In the genomic region with DNA sequence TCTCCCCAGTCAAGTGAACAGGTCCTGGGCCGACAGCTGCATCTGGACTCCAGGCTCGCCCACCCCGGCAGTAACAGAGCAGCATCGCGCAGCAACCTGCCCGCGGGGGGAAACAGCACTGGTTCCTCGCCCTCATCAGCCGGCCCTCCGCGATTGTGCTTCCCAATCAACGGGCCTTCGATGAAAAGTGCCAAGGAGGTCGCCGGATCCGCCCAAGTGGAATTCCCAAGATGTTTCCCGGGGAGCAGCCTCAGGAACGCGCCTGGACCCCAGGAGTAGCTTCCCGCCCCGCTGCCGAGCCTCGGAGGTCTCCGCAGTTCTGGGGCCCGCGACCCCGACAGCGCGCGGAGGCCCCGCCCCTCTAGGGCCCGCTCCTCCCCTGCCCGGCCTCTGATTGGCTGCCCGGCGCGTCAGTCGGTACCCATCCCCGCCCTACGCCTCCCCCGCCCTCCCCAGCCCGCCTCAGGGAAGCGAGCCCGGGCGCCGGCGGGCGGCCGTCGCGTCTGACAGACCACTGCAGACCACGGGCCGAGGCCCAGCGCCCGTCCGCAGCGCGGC, we compare ENCODE assay signal across 1 cellular context.
A peak's percentile ranks its signal among the peaks of the same experiment; 100 is the strongest.
TF ChIP-seq lines count a peak whose summit lies in the region.

A gene (plus strand): TSS at position 460 of the 558 bp plus-strand sequence. CDS start 103 bp downstream, outside the sequence.

TF ChIP-seq in HEK293, 187 proteins besides CTCF, POLR2A, EP300 and RAD21 (continued from another document and continues in another):
- TF ChIP-seq, protein P1, sequence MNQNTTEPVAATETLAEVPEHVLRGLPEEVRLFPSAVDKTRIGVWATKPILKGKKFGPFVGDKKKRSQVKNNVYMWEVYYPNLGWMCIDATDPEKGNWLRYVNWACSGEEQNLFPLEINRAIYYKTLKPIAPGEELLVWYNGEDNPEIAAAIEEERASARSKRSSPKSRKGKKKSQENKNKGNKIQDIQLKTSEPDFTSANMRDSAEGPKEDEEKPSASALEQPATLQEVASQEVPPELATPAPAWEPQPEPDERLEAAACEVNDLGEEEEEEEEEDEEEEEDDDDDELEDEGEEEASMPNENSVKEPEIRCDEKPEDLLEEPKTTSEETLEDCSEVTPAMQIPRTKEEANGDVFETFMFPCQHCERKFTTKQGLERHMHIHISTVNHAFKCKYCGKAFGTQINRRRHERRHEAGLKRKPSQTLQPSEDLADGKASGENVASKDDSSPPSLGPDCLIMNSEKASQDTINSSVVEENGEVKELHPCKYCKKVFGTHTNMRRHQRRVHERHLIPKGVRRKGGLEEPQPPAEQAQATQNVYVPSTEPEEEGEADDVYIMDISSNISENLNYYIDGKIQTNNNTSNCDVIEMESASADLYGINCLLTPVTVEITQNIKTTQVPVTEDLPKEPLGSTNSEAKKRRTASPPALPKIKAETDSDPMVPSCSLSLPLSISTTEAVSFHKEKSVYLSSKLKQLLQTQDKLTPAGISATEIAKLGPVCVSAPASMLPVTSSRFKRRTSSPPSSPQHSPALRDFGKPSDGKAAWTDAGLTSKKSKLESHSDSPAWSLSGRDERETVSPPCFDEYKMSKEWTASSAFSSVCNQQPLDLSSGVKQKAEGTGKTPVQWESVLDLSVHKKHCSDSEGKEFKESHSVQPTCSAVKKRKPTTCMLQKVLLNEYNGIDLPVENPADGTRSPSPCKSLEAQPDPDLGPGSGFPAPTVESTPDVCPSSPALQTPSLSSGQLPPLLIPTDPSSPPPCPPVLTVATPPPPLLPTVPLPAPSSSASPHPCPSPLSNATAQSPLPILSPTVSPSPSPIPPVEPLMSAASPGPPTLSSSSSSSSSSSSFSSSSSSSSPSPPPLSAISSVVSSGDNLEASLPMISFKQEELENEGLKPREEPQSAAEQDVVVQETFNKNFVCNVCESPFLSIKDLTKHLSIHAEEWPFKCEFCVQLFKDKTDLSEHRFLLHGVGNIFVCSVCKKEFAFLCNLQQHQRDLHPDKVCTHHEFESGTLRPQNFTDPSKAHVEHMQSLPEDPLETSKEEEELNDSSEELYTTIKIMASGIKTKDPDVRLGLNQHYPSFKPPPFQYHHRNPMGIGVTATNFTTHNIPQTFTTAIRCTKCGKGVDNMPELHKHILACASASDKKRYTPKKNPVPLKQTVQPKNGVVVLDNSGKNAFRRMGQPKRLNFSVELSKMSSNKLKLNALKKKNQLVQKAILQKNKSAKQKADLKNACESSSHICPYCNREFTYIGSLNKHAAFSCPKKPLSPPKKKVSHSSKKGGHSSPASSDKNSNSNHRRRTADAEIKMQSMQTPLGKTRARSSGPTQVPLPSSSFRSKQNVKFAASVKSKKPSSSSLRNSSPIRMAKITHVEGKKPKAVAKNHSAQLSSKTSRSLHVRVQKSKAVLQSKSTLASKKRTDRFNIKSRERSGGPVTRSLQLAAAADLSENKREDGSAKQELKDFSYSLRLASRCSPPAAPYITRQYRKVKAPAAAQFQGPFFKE (tag by site-specific recombination; IDR thresholded peaks at IDR 0.05; ENCODE audit: borderline replicate concordance): no peak
- TF ChIP-seq EGR2 (tag by site-specific recombination; IDR thresholded peaks at IDR 0.05; ENCODE audit: low read depth) (no peak), ZFP69B (tag by site-specific recombination; IDR thresholded peaks at IDR 0.05) (peak; percentile 72), FEZF1 (tag by site-specific recombination; IDR thresholded peaks at IDR 0.05) (peak; percentile 69), ZNF423 (tag by site-specific recombination; IDR thresholded peaks at IDR 0.05) (no peak), ZNF175 (tag by site-specific recombination; IDR thresholded peaks at IDR 0.05) (no peak), ZNF24 (tag by site-specific recombination; IDR thresholded peaks at IDR 0.05) (peak; percentile 54; the same call in 1 of the 2 replicates), ZNF239 (tag by site-specific recombination; IDR thresholded peaks at IDR 0.05) (no peak), ZFHX2 (tag by site-specific recombination; conservative IDR thresholded peaks at IDR 0.05) (no peak; the same call in 1 of the 2 replicates), GFI1B (tag by site-specific recombination; IDR thresholded peaks at IDR 0.05) (no peak), ZNF121 (tag by site-specific recombination; IDR thresholded peaks at IDR 0.05) (0 out of 2 replicates have a peak, but pooled peaks have one; percentile 33), ZNF335 (tag by site-specific recombination; conservative IDR thresholded peaks at IDR 0.05) (peak; percentile 96), ZNF777 (tag by site-specific recombination; IDR thresholded peaks at IDR 0.05; ENCODE audit: borderline replicate concordance) (peak; percentile 85; the same call in 1 of the 2 replicates), ZNF214 (tag by site-specific recombination; IDR thresholded peaks at IDR 0.05; ENCODE audit: borderline replicate concordance) (no peak), ZBTB8A (tag by site-specific recombination; IDR thresholded peaks at IDR 0.05) (peak; percentile 78), KLF1 (tag by site-specific recombination; IDR thresholded peaks at IDR 0.05) (peak; percentile 51), ZBTB20 (tag by site-specific recombination; IDR thresholded peaks at IDR 0.05) (peak; percentile 87), ZNF785 (tag by site-specific recombination; IDR thresholded peaks at IDR 0.05) (no peak), ZNF837 (tag by site-specific recombination; IDR thresholded peaks at IDR 0.05) (no peak), ZNF548 (tag by site-specific recombination; IDR thresholded peaks at IDR 0.05) (no peak), ZNF610 (tag by site-specific recombination; IDR thresholded peaks at IDR 0.05; ENCODE audit: borderline replicate concordance) (0 out of 2 replicates have a peak, but pooled peaks have one; percentile 26), IKZF3 (tag by site-specific recombination; IDR thresholded peaks at IDR 0.05) (peak; percentile 72; the same call in 1 of the 2 replicates), SP7 (tag by site-specific recombination; IDR thresholded peaks at IDR 0.05) (peak; percentile 34; the same call in 1 of the 2 replicates)
- TF ChIP-seq, protein P2, sequence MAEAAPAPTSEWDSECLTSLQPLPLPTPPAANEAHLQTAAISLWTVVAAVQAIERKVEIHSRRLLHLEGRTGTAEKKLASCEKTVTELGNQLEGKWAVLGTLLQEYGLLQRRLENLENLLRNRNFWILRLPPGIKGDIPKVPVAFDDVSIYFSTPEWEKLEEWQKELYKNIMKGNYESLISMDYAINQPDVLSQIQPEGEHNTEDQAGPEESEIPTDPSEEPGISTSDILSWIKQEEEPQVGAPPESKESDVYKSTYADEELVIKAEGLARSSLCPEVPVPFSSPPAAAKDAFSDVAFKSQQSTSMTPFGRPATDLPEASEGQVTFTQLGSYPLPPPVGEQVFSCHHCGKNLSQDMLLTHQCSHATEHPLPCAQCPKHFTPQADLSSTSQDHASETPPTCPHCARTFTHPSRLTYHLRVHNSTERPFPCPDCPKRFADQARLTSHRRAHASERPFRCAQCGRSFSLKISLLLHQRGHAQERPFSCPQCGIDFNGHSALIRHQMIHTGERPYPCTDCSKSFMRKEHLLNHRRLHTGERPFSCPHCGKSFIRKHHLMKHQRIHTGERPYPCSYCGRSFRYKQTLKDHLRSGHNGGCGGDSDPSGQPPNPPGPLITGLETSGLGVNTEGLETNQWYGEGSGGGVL (tag by site-specific recombination; IDR thresholded peaks at IDR 0.05): no peak
- TF ChIP-seq, protein P3, sequence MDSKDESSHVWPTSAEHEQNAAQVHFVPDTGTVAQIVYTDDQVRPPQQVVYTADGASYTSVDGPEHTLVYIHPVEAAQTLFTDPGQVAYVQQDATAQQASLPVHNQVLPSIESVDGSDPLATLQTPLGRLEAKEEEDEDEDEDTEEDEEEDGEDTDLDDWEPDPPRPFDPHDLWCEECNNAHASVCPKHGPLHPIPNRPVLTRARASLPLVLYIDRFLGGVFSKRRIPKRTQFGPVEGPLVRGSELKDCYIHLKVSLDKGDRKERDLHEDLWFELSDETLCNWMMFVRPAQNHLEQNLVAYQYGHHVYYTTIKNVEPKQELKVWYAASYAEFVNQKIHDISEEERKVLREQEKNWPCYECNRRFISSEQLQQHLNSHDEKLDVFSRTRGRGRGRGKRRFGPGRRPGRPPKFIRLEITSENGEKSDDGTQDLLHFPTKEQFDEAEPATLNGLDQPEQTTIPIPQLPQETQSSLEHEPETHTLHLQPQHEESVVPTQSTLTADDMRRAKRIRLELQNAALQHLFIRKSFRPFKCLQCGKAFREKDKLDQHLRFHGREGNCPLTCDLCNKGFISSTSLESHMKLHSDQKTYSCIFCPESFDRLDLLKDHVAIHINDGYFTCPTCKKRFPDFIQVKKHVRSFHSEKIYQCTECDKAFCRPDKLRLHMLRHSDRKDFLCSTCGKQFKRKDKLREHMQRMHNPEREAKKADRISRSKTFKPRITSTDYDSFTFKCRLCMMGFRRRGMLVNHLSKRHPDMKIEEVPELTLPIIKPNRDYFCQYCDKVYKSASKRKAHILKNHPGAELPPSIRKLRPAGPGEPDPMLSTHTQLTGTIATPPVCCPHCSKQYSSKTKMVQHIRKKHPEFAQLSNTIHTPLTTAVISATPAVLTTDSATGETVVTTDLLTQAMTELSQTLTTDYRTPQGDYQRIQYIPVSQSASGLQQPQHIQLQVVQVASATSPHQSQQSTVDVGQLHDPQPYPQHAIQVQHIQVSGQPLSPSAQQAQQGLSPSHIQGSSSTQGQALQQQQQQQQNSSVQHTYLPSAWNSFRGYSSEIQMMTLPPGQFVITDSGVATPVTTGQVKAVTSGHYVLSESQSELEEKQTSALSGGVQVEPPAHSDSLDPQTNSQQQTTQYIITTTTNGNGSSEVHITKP (tag by site-specific recombination; IDR thresholded peaks at IDR 0.05): peak; percentile 68
- TF ChIP-seq, protein P4, sequence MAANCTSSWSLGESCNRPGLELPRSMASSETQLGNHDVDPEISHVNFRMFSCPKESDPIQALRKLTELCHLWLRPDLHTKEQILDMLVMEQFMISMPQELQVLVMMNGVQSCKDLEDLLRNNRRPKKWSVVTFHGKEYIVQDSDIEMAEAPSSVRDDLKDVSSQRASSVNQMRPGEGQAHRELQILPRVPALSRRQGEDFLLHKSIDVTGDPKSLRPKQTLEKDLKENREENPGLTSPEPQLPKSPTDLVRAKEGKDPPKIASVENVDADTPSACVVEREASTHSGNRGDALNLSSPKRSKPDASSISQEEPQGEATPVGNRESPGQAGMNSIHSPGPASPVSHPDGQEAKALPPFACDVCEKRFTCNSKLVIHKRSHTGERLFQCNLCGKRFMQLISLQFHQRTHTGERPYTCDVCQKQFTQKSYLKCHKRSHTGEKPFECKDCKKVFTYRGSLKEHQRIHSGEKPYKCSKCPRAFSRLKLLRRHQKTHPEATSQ (tag by site-specific recombination; IDR thresholded peaks at IDR 0.05): peak; percentile 76; the same call in 1 of the 2 replicates
- TF ChIP-seq, protein P5, sequence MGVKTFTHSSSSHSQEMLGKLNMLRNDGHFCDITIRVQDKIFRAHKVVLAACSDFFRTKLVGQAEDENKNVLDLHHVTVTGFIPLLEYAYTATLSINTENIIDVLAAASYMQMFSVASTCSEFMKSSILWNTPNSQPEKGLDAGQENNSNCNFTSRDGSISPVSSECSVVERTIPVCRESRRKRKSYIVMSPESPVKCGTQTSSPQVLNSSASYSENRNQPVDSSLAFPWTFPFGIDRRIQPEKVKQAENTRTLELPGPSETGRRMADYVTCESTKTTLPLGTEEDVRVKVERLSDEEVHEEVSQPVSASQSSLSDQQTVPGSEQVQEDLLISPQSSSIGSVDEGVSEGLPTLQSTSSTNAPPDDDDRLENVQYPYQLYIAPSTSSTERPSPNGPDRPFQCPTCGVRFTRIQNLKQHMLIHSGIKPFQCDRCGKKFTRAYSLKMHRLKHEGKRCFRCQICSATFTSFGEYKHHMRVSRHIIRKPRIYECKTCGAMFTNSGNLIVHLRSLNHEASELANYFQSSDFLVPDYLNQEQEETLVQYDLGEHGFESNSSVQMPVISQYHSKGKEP (tag by site-specific recombination; IDR thresholded peaks at IDR 0.05): no peak
- TF ChIP-seq, protein P6, sequence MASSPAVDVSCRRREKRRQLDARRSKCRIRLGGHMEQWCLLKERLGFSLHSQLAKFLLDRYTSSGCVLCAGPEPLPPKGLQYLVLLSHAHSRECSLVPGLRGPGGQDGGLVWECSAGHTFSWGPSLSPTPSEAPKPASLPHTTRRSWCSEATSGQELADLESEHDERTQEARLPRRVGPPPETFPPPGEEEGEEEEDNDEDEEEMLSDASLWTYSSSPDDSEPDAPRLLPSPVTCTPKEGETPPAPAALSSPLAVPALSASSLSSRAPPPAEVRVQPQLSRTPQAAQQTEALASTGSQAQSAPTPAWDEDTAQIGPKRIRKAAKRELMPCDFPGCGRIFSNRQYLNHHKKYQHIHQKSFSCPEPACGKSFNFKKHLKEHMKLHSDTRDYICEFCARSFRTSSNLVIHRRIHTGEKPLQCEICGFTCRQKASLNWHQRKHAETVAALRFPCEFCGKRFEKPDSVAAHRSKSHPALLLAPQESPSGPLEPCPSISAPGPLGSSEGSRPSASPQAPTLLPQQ (tag by site-specific recombination; IDR thresholded peaks at IDR 0.05): peak; percentile 79
- TF ChIP-seq, protein P7, sequence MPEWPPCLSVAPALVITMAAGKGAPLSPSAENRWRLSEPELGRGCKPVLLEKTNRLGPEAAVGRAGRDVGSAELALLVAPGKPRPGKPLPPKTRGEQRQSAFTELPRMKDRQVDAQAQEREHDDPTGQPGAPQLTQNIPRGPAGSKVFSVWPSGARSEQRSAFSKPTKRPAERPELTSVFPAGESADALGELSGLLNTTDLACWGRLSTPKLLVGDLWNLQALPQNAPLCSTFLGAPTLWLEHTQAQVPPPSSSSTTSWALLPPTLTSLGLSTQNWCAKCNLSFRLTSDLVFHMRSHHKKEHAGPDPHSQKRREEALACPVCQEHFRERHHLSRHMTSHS (tag by site-specific recombination; IDR thresholded peaks at IDR 0.05): no peak
- TF ChIP-seq, protein P8, sequence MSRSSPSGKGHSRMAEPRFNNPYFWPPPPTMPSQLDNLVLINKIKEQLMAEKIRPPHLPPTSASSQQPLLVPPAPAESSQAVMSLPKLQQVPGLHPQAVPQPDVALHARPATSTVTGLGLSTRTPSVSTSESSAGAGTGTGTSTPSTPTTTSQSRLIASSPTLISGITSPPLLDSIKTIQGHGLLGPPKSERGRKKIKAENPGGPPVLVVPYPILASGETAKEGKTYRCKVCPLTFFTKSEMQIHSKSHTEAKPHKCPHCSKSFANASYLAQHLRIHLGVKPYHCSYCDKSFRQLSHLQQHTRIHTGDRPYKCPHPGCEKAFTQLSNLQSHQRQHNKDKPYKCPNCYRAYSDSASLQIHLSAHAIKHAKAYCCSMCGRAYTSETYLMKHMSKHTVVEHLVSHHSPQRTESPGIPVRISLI (tag by site-specific recombination; IDR thresholded peaks at IDR 0.05): no peak
- TF ChIP-seq, protein P9, sequence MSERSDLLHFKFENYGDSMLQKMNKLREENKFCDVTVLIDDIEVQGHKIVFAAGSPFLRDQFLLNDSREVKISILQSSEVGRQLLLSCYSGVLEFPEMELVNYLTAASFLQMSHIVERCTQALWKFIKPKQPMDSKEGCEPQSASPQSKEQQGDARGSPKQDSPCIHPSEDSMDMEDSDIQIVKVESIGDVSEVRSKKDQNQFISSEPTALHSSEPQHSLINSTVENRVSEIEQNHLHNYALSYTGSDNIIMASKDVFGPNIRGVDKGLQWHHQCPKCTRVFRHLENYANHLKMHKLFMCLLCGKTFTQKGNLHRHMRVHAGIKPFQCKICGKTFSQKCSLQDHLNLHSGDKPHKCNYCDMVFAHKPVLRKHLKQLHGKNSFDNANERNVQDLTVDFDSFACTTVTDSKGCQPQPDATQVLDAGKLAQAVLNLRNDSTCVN (tag by site-specific recombination; optimal IDR thresholded peaks at IDR 0.05): peak; percentile 89
